In the genomic region with DNA sequence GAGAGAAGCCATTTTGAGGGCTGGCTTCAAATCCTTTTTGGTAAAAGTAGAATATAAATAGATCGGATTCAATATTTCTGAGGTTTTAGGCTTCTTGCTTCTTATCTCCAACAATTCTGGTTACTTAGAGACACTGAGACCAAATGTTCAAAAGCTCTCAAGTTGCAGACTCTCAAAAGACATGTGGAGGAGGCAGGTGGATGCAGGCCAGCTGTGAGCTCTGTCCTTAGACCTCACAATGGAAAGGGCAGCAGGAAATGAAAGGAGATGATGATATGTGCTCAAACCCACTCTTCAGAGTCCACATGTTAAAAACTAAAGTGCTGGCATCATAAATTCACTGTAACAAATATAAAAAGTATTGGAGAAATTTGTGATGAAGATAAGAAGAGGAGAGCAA, we compare ENCODE assay signal across 15 cellular contexts.
A peak's percentile ranks its signal among the peaks of the same experiment; 100 is the strongest.
DNase-seq lines count a peak whose midpoint lies in the region; ATAC-seq and TF ChIP-seq lines count a peak whose summit lies in the region.
"Had no signal": no experiment of that assay in that cellular context is flagged by ENCODE, and none has a peak within 500 bp of the region (broad histone marks: within the 10 kb centered on the region; RNA-seq: fewer than 3 reads in every experiment).

No MANE protein-coding gene starts in this region.

- H3K27ac ChIP-seq in brain microvascular endothelial cell: no peak overlapping the region
- H3K27ac ChIP-seq: A549, C4-2B had no signal

- no peaks in the 10 kb centered on the region for H3K36me3 ChIP-seq in brain microvascular endothelial cell (replicated peaks)

- TF ChIP-seq CTCF in brain microvascular endothelial cell (IDR thresholded peaks at IDR 0.05; ENCODE audit: low read depth, low read length, missing control alignments): no peak

- ATAC-seq in GM21447 (IDR thresholded peaks at IDR 0.05; ENCODE audit: unreplicated experiment): no peak
- ATAC-seq: A549 had no signal

- DNase-seq in NCI-H748 (lab: John Stamatoyannopoulos, UW; ENCODE audit: unreplicated experiment) (peak; percentile 11), NCI-H748 treated with DMSO at 0.1 percent for 48 hours (lab: John Stamatoyannopoulos, UW) (no peak), NCI-H524 (lab: John Stamatoyannopoulos, UW) (peak; percentile 69 to 92), myocyte (ENCODE audit: low read depth) (peak; percentile 37), brain microvascular endothelial cell (no peak), NCI-H2171 (lab: John Stamatoyannopoulos, UW) (no peak)
- DNase-seq: DND-41, GDM1, KBM-7, NCI-H1694 treated with DMSO at 0.1 percent for 48 hours, NCI-H226, SIG-M5 had no signal

- no peaks in the 10 kb centered on the region for H3K27me3 ChIP-seq in brain microvascular endothelial cell (replicated peaks)

- H3K4me3 ChIP-seq in brain microvascular endothelial cell (ENCODE audit: low read depth, low read length): no peak overlapping the region
- H3K4me3 ChIP-seq: A549 had no signal

- in situ Hi-C loops in brain microvascular endothelial cell (cut with HindIII; ENCODE audit: low pct_ligation_motif_present, low sequenced_read_pairs): no loop called here

Comparison
In these comparisons a context has a peak if more than half of its experiments do, and no peak if none do; other contexts are left out.
1. DNase-seq: peak in NCI-H748 (single experiment), NCI-H524 (2 of 2) and myocyte (single experiment); none in NCI-H748 treated with DMSO at 0.1 percent for 48 hours (single experiment), brain microvascular endothelial cell (single experiment) and NCI-H2171 (single experiment).